In genomic region chr14:66507181-66507721, GRCh38 we compare ENCODE assay signal across 8 cellular contexts. TPM values are rescaled to one million over a fixed set of nuclear protein-coding genes. Genes with fewer than 3 reads are reported as not detected.
DNase-seq lines count a peak whose midpoint lies in the region; ATAC-seq and TF ChIP-seq lines count a peak whose summit lies in the region.

No MANE protein-coding gene starts in this region.

- peak overlapping the region; percentile 76 for H3K9ac ChIP-seq in HUES6 (ENCODE audit: low read length)

- ATAC-seq in GM21367 (IDR thresholded peaks at IDR 0.05; ENCODE audit: unreplicated experiment), result peak; percentile 16
- ATAC-seq in gastroesophageal sphincter, result peak; percentile 38

- TF ChIP-seq POLR2A in gastroesophageal sphincter (IDR thresholded peaks at IDR 0.05), result no peak

- TF ChIP-seq CTCF in gastroesophageal sphincter (IDR thresholded peaks at IDR 0.05), result no peak

- H3K27me3 ChIP-seq in HUES6 (ENCODE audit: control insufficient read depth, insufficient read depth, low read length) (peaks cover 24% of the 10 kb centered on the region), gastroesophageal sphincter (no peaks in the 10 kb centered on the region)

- H3K4me3 ChIP-seq in HUES6 (ENCODE audit: low read depth, low read length), result peak overlapping the region; percentile 99
- H3K4me3 ChIP-seq in gastroesophageal sphincter, result peak overlapping the region; percentile 60 to 93

- 2 to 4% methylated on average over 16 of the region's 23 CpGs for WGBS in gastroesophageal sphincter (ENCODE audit: low coverage in 1 of 2), 2 donors

- H3K36me3 ChIP-seq in HUES6 (ENCODE audit: control insufficient read depth, insufficient read depth, low read length) (no peaks in the 10 kb centered on the region), gastroesophageal sphincter (no peaks in the 10 kb centered on the region)

- peak; percentile 87 for DNase-seq in DMS53 (lab: John Stamatoyannopoulos, UW)
- DNase-seq in activated CD4-positive, alpha-beta T cell treated with anti-CD3 and anti-CD28 coated beads, Interleukin-2, amount 50 U/mL, for 48 hours, result peak; percentile 40 to 48
- peak; percentile 31 for DNase-seq in renal cortical epithelial cell (ENCODE audit: low read depth)
- no peak for DNase-seq in glomerular visceral epithelial cell (ENCODE audit: extremely low spot score)
- no peak for DNase-seq in iPS-NIHi7 (ENCODE audit: extremely low spot score)

- H3K9me3 ChIP-seq in HUES6 (ENCODE audit: control insufficient read depth, insufficient read depth, low read depth, low read length) (no peaks in the 10 kb centered on the region), gastroesophageal sphincter (no peaks in the 10 kb centered on the region)

- H3K27ac ChIP-seq in HUES6 (ENCODE audit: low read depth, low read length) (no peak overlapping the region), gastroesophageal sphincter (peak overlapping the region; percentile 75 to 95 (median 92))

- no peaks in the 10 kb centered on the region for H3K4me1 ChIP-seq in HUES6 (ENCODE audit: control insufficient read depth, insufficient read depth, low read length)
- H3K4me1 ChIP-seq in gastroesophageal sphincter, result peaks cover 0 to 27% (median 6%) of the 10 kb centered on the region in 3 donors

- TF ChIP-seq EP300 in gastroesophageal sphincter (IDR thresholded peaks at IDR 0.05), result no peak

RNA-seq across cellular contexts. Expression of gene GPHN, which starts 0.7 kb away (rescaled TPM):
- total RNA-seq in gastroesophageal sphincter (10 to 100 TPM; 13.1 to 16.5 (median 14.7) TPM), renal cortical epithelial cell (12.0 and 38.7 TPM in 2 replicates)

RNA-seq across cellular contexts. Expression of gene CCDC196, which starts 21.1 kb away (rescaled TPM):
- total RNA-seq in gastroesophageal sphincter (not detected), renal cortical epithelial cell (not detected in 2 replicates)

Comparison
In these comparisons a context has a peak if more than half of its experiments do, and no peak if none do; other contexts are left out.
1. DNase-seq: peak in DMS53 (single experiment), activated CD4-positive, alpha-beta T cell treated with anti-CD3 and anti-CD28 coated beads, Interleukin-2, amount 50 U/mL, for 48 hours (2 of 2) and renal cortical epithelial cell (single experiment); none in glomerular visceral epithelial cell (single experiment) and iPS-NIHi7 (single experiment).